11 cellular contexts compared by ENCODE assay signal in the genomic region with DNA sequence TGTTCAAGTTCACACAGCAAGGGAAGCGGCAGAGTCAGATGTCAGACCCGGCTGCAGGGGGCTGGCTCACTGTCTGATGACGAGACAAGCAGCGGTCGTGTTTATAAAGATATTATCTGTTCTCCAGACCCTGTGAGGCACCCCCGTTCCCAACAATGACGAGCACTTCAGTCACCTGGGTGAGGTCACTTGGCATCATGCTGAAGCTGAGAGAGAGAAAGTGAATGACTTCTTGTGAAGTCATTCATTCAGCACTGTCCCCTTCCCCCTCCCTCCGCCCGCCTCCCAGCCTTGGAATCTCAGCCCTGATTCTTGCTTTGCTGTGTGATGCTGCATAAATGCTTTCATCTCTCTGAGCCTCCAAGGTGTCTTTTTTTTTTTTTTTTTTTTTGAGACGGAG. TPM values are rescaled to one million over a fixed set of nuclear protein-coding genes. Genes with fewer than 3 reads are reported as not detected.
DNase-seq lines count a peak whose midpoint lies in the region; ATAC-seq lines count a peak whose summit lies in the region.
"Had no signal": no experiment of that assay in that cellular context is flagged by ENCODE, and none has a peak within 500 bp of the region (broad histone marks: within the 10 kb centered on the region; RNA-seq: fewer than 3 reads in every experiment).

No MANE protein-coding gene starts in this region.

- DNase-seq in M059J (ENCODE audit: low read depth) (peak; percentile 91), DMS53 treated with DMSO at 0.1 percent for 48 hours (lab: John Stamatoyannopoulos, UW; ENCODE audit: unreplicated experiment) (no peak), CD1c-positive myeloid dendritic cell (ENCODE audit: extremely low spot score) (no peak), KG1 (lab: John Stamatoyannopoulos, UW) (no peak)
- peak; percentile 16 to 40 for DNase-seq in activated CD4-positive, alpha-beta T cell treated with anti-CD3 and anti-CD28 coated beads, Interleukin-2, amount 50 U/mL, for 48 hours
- DNase-seq in effector CD8-positive, alpha-beta T cell (lab: John Stamatoyannopoulos, UW): peak; percentile 75
- peak; percentile 39 to 45 for DNase-seq in stimulated activated CD4-positive, alpha-beta T cell treated with anti-CD3 and anti-CD28 coated beads, Interleukin-4, amount 100 ng/mL, for 48 hours (ENCODE audit: low read depth in 2 of 2)
- DNase-seq: NCI-H1694 treated with DMSO at 0.1 percent for 48 hours had no signal

- ATAC-seq in GM19328 (IDR thresholded peaks at IDR 0.05; ENCODE audit: unreplicated experiment): no peak

RNA-seq across cellular contexts. Expression of a gene that starts 4.9 kb away (rescaled TPM):
- total RNA-seq in M059J (2014; rRNA removed; shearing (Covaris generic)): 0.27 and 0.34 TPM in 2 replicates

RNA-seq across cellular contexts. Expression of a gene that starts 34.3 kb away (rescaled TPM):
- total RNA-seq in M059J (2014; rRNA removed; shearing (Covaris generic)): 3.7 and 8.6 TPM in 2 replicates

RNA-seq across cellular contexts. Expression of a gene that starts 55.6 kb away (rescaled TPM):
- total RNA-seq in M059J (2014; rRNA removed; shearing (Covaris generic)): not detected in 2 replicates
- total RNA-seq: epithelial cell of proximal tubule, lung had no signal

RNA-seq across cellular contexts. Expression of a gene that starts 56.7 kb away (rescaled TPM):
- 28.3 and 29.3 TPM in 2 replicates for total RNA-seq in M059J (2014; rRNA removed; shearing (Covaris generic))

Comparison
In these comparisons a context has a peak if more than half of its experiments do, and no peak if none do; other contexts are left out.
1. DNase-seq: peak in M059J (single experiment), activated CD4-positive, alpha-beta T cell treated with anti-CD3 and anti-CD28 coated beads, Interleukin-2, amount 50 U/mL, for 48 hours (2 of 2), effector CD8-positive, alpha-beta T cell (single experiment) and stimulated activated CD4-positive, alpha-beta T cell treated with anti-CD3 and anti-CD28 coated beads, Interleukin-4, amount 100 ng/mL, for 48 hours (2 of 2); none in DMS53 treated with DMSO at 0.1 percent for 48 hours (single experiment), CD1c-positive myeloid dendritic cell (single experiment) and KG1 (single experiment).